In the genomic region with DNA sequence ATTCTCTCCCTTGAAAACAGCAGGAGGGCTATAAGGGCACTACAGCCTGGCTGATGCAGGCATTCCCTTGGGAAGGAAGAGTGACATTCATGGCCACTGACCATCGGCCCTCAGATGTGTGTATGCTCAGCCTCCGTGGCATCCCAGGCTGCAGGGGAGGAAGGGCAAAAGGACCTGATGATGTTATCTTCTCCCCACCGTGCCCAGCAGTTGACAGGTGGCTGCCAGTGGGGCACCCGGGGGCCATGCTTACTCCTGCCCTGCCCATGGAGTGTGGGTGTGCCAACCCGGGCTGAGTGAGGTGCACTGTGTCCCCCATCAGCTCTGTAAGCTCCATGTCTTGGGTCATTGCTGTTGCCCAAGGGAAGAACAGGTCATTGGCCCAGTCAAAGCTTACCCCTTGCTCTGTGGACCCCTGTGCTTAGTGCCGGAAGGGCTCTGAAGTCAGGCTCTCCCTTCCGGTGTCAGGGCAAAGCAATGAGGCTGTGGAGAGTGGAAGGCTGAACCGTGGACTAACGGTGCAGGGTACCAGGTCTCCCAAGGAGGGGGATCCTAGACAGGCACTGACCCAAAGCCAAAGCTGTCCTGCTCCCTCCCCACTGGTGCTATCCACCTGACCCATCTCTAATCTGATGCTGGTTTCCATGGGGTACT, we compare ENCODE assay signal across 28 cellular contexts.
"Had no signal": no experiment of that assay in that cellular context is flagged by ENCODE, and none has a peak within 500 bp of the region (broad histone marks: within the 10 kb centered on the region; RNA-seq: fewer than 3 reads in every experiment).

No MANE protein-coding gene starts in this region.

- FAIRE-seq: islet of Langerhans, small intestine, urothelium cell line had no signal

- H3K36me3 Mint-ChIP-seq: activated naive CD8-positive, alpha-beta T cell treated with anti-CD3 and anti-CD28 coated beads for 36 hours; brain; stimulated activated effector memory CD8-positive, alpha-beta T cell treated with anti-CD3 and anti-CD28 coated beads, Interleukin-12 subunit alpha, Interleukin-12 subunit beta, amount 100 ng/mL, for 72 hours had no signal

- H3K27ac ChIP-seq: adrenal gland, cardiac muscle cell, colonic mucosa, right lobe of liver had no signal

- H3K4me1 ChIP-seq: adrenal gland, colonic mucosa, gastrocnemius medialis, right lobe of liver, transverse colon had no signal

- H3K36me3 ChIP-seq: adrenal gland, cardiac muscle cell, colonic mucosa, gastrocnemius medialis, right lobe of liver, transverse colon had no signal

- H3K9me3 ChIP-seq: adrenal gland, colonic mucosa, gastrocnemius medialis, right lobe of liver, transverse colon had no signal

- H3K27me3 ChIP-seq: adrenal gland, cardiac muscle cell, colonic mucosa, dorsolateral prefrontal cortex, gastrocnemius medialis, right lobe of liver, transverse colon had no signal

- H3K27ac Mint-ChIP-seq: activated B cell treated with CpG ODN at 0.5 μM for 24 hours; activated CD8-positive, alpha-beta T cell treated with anti-CD3 and anti-CD28 coated beads for 36 hours; activated naive CD4-positive, alpha-beta T cell treated with anti-CD3 and anti-CD28 coated beads for 36 hours; activated naive CD8-positive, alpha-beta T cell treated with anti-CD3 and anti-CD28 coated beads for 36 hours; activated T-cell treated with anti-CD3 and anti-CD28 coated beads, Interleukin-2, amount 50 U/mL, for 72 hours; brain; naive B cell; stimulated activated effector memory CD8-positive, alpha-beta T cell treated with anti-CD3 and anti-CD28 coated beads, Interleukin-12 subunit alpha, Interleukin-12 subunit beta, amount 100 ng/mL, for 72 hours; stimulated activated naive CD8-positive, alpha-beta T cell treated with anti-CD3 and anti-CD28 coated beads, Interleukin-15, amount 100 ng/mL, for 72 hours; T-helper 2 cell treated with Interferon-gamma antibody and Interleukin-4, amounts not matched to agents 5 μg/mL and 100 μg/mL, for 36 hours had no signal

- DNase-seq: activated B cell treated with CpG ODN at 0.5 μM for 24 hours; activated CD4-positive, alpha-beta T cell treated with anti-CD3 and anti-CD28 coated beads, Interleukin-2, amount 50 U/mL, for 1 hour; activated CD8-positive, alpha-beta T cell treated with anti-CD3 and anti-CD28 coated beads for 36 hours; activated naive CD4-positive, alpha-beta T cell treated with anti-CD3 and anti-CD28 coated beads for 36 hours; activated naive CD8-positive, alpha-beta T cell treated with anti-CD3 and anti-CD28 coated beads for 36 hours; activated T-cell treated with anti-CD3 and anti-CD28 coated beads for 4 hours; activated T-cell treated with anti-CD3 and anti-CD28 coated beads, Interleukin-2, amount 50 U/mL, for 72 hours; cerebellar nuclear complex; colonic mucosa; dorsolateral prefrontal cortex; effector memory CD4-positive, alpha-beta T cell; gastrocnemius medialis; glutamatergic neuron; left ventricle myocardium superior; naive B cell; small intestine; stimulated activated CD4-positive, alpha-beta T cell treated with anti-CD3 and anti-CD28 coated beads, Interleukin-4, amount 100 ng/mL, for 24 hours; stimulated activated naive CD8-positive, alpha-beta T cell treated with anti-CD3 and anti-CD28 coated beads, Interleukin-15, amount 100 ng/mL, for 72 hours; T-helper 1 cell had no signal

- ATAC-seq: activated CD8-positive, alpha-beta T cell treated with anti-CD3 and anti-CD28 coated beads for 36 hours; activated T-cell treated with anti-CD3 and anti-CD28 coated beads, Interleukin-2, amount 50 U/mL, for 72 hours; left ventricle myocardium superior; stimulated activated effector memory CD8-positive, alpha-beta T cell treated with anti-CD3 and anti-CD28 coated beads, Interleukin-12 subunit alpha, Interleukin-12 subunit beta, amount 100 ng/mL, for 72 hours; stimulated activated naive CD8-positive, alpha-beta T cell treated with anti-CD3 and anti-CD28 coated beads, Interleukin-15, amount 100 ng/mL, for 72 hours had no signal

- H3K4me3 ChIP-seq: adrenal gland, cardiac muscle cell, colonic mucosa, dorsolateral prefrontal cortex, gastrocnemius medialis, right lobe of liver, transverse colon had no signal

- H3K4me3 Mint-ChIP-seq: activated B cell treated with CpG ODN at 0.5 μM for 24 hours; activated CD8-positive, alpha-beta T cell treated with anti-CD3 and anti-CD28 coated beads for 36 hours; activated naive CD4-positive, alpha-beta T cell treated with anti-CD3 and anti-CD28 coated beads for 36 hours; activated naive CD8-positive, alpha-beta T cell treated with anti-CD3 and anti-CD28 coated beads for 36 hours; activated T-cell treated with anti-CD3 and anti-CD28 coated beads, Interleukin-2, amount 50 U/mL, for 72 hours; brain; naive B cell; stimulated activated effector memory CD8-positive, alpha-beta T cell treated with anti-CD3 and anti-CD28 coated beads, Interleukin-12 subunit alpha, Interleukin-12 subunit beta, amount 100 ng/mL, for 72 hours; stimulated activated naive CD8-positive, alpha-beta T cell treated with anti-CD3 and anti-CD28 coated beads, Interleukin-15, amount 100 ng/mL, for 72 hours; T-helper 2 cell treated with Interferon-gamma antibody and Interleukin-4, amounts not matched to agents 5 μg/mL and 100 μg/mL, for 36 hours had no signal

- H3K4me1 Mint-ChIP-seq: activated B cell treated with CpG ODN at 0.5 μM for 24 hours; activated naive CD8-positive, alpha-beta T cell treated with anti-CD3 and anti-CD28 coated beads for 36 hours; naive B cell; stimulated activated naive CD8-positive, alpha-beta T cell treated with anti-CD3 and anti-CD28 coated beads, Interleukin-15, amount 100 ng/mL, for 72 hours had no signal
